In genomic region chr4:620851-621261, GRCh38 we compare ENCODE assay signal across 28 cellular contexts. TPM values are rescaled to one million over a fixed set of nuclear protein-coding genes. Genes with fewer than 3 reads are reported as not detected.
"Had no signal": no experiment of that assay in that cellular context is flagged by ENCODE, and none has a peak within 500 bp of the region (broad histone marks: within the 10 kb centered on the region; RNA-seq: fewer than 3 reads in every experiment).

No MANE protein-coding gene starts in this region.

- H3K36me3 ChIP-seq: ascending aorta, brain microvascular endothelial cell, left ventricle myocardium inferior, ovary, tibial nerve had no signal

- H3K9me3 ChIP-seq: ascending aorta, left ventricle myocardium inferior, ovary, psoas muscle, tibial nerve had no signal

- H3K4me1 ChIP-seq: ascending aorta, left ventricle myocardium inferior, psoas muscle, tibial nerve had no signal

- H3K4me3 ChIP-seq: ascending aorta, left ventricle myocardium inferior, ovary, psoas muscle, tibial nerve had no signal

- FAIRE-seq: urothelium cell line had no signal

- DNase-seq: activated CD4-positive, alpha-beta T cell treated with anti-CD3 and anti-CD28 coated beads, Interleukin-2, amount 50 U/mL, for 4 hours; brain microvascular endothelial cell; central memory CD4-positive, alpha-beta T cell; cortex of kidney; effector CD4-positive, alpha-beta T cell; erythroblast; foreskin fibroblast; left ventricle myocardium inferior; mammary epithelial cell; midbrain; natural killer cell; psoas muscle; right cardiac atrium; stimulated activated CD4-positive, alpha-beta T cell treated with anti-CD3 and anti-CD28 coated beads, Interleukin-1b, Interleukin-23, amount 100 ng/mL, for 48 hours; T-helper 9 cell had no signal

- H3K27me3 ChIP-seq: ascending aorta, brain microvascular endothelial cell, ovary, tibial nerve had no signal

- ATAC-seq: activated naive CD4-positive, alpha-beta T cell treated with anti-CD3 and anti-CD28 coated beads, Interleukin-2, amount 50 U/mL, for 72 hours; natural killer cell; psoas muscle; right cardiac atrium; WTC11 had no signal

- H3K27ac ChIP-seq: ascending aorta, brain microvascular endothelial cell, left ventricle myocardium inferior, ovary, psoas muscle, tibial nerve had no signal

RNA-seq across cellular contexts. Expression of gene PDE6B, which starts 4.5 kb away (rescaled TPM):
- total RNA-seq: ascending aorta had no signal
- polyA plus RNA-seq: fibroblast of lung, mammary epithelial cell had no signal

RNA-seq across cellular contexts. Expression of gene TMEM271, which starts 44.8 kb away (rescaled TPM):
- total RNA-seq: activated CD8-positive, alpha-beta memory T cell treated with anti-CD3 and anti-CD28 coated beads for 36 hours; activated naive CD4-positive, alpha-beta T cell treated with anti-CD3 and anti-CD28 coated beads, Interleukin-2, amount 50 U/mL, for 72 hours; activated T-helper 1 cell treated with anti-CD3 and anti-CD28 coated beads, Interleukin-12 subunit alpha, Interleukin-12 subunit beta, Interleukin-2, Interleukin-4 antibody, amounts not matched to agents 30 ng/mL and 10 ng/mL and 1 ng/mL, durations not matched to agents 14 hours and 24 hours and 36 hours; ascending aorta; fibroblast of lung; glomerular endothelial cell; kidney epithelial cell; left ventricle myocardium inferior; mammary epithelial cell; natural killer cell; ovary; psoas muscle; right cardiac atrium; skeletal muscle tissue; T-helper 1 cell treated with Interleukin-12 subunit alpha and Interleukin-12 subunit beta and Interleukin-4 antibody, amounts not matched to agents 30 ng/mL and 1 ng/mL, for 36 hours; tibial nerve had no signal
- polyA plus RNA-seq: fibroblast of lung, mammary epithelial cell, ovary, psoas muscle, right cardiac atrium had no signal

RNA-seq across cellular contexts. Expression of gene ATP5ME, which starts 53.2 kb away (rescaled TPM):
- total RNA-seq: ascending aorta had no signal
